ENCODE assay signal across 8 cellular contexts in genomic region chr5:68215208-68215887, GRCh38. TPM values are rescaled to one million over a fixed set of nuclear protein-coding genes. Genes with fewer than 3 reads are reported as not detected.
DNase-seq lines count a peak whose midpoint lies in the region; ATAC-seq and TF ChIP-seq lines count a peak whose summit lies in the region.

TSS of gene PIK3R1 (plus strand) at chr5:68215756. CDS start at chr5:68226676, 10,920 bp downstream.

- peak within 1 kb of the TSS; percentile 97 for H3K27ac Mint-ChIP-seq in activated CD4-positive, alpha-beta T cell treated with anti-CD3 and anti-CD28 coated beads for 36 hours

- peaks cover 7 to 20% (median 12%) of the 10 kb centered on the region in 11 experiments for H3K36me3 ChIP-seq in BLaER1 treated with 17β-estradiol and CSF1 and Interleukin-3, amounts not matched to agents 10 nM and 100 nM

- peak within 1 kb of the TSS; percentile 87 to 97 (median 95) for H3K9ac ChIP-seq in BLaER1 treated with 17β-estradiol and CSF1 and Interleukin-3, amounts not matched to agents 10 nM and 100 nM

- peaks cover 12% of the 10 kb centered on the region for H3K36me3 Mint-ChIP-seq in activated CD4-positive, alpha-beta T cell treated with anti-CD3 and anti-CD28 coated beads for 36 hours (ENCODE audit: low read depth)

- intact Hi-C loops in activated CD4-positive, alpha-beta T cell treated with anti-CD3 and anti-CD28 coated beads for 36 hours (cut with DNase I, micrococcal nuclease), result loop anchor here (1.0 to 10.0 kb wide), 10 partner anchors 24 to 1211 kb away; partner anchors contain the start of gene CCDC125 (in 1 of the 2)

- H4K20me1 ChIP-seq in BLaER1 treated with 17β-estradiol and CSF1 and Interleukin-3, amounts not matched to agents 10 nM and 100 nM, result peaks cover 31 to 47% (median 46%) of the 10 kb centered on the region in 11 experiments

- POLR2A ChIA-PET in activated CD4-positive, alpha-beta T cell treated with anti-CD3 and anti-CD28 coated beads for 36 hours (lab: Charles Lee), result interaction anchor here (0.6 to 2.2 kb wide), 8 partner anchors 9 to 1775 kb away, joined by 3 to 5 read pairs (median 4); no protein-coding TSS in a partner anchor

- H3K27me3 ChIP-seq in BLaER1 treated with 17β-estradiol and CSF1 and Interleukin-3, amounts not matched to agents 10 nM and 100 nM, result no peaks in the 10 kb centered on the region

- no peaks in the 10 kb centered on the region for H3K27me3 Mint-ChIP-seq in activated CD4-positive, alpha-beta T cell treated with anti-CD3 and anti-CD28 coated beads for 36 hours

- peak; percentile 80 to 90 for DNase-seq in NCI-H524 (lab: John Stamatoyannopoulos, UW)
- peak; percentile 96 for DNase-seq in activated CD4-positive, alpha-beta T cell treated with anti-CD3 and anti-CD28 coated beads for 36 hours
- peak; percentile 95 for DNase-seq in choroid plexus epithelial cell (ENCODE audit: low read depth)
- DNase-seq in kidney tubule cell (ENCODE audit: low spot score), result peak; percentile 96
- peak; percentile 74 to 89 for DNase-seq in stimulated activated CD4-positive, alpha-beta T cell treated with anti-CD3 and anti-CD28 coated beads, Interleukin-1b, Interleukin-23, amount 100 ng/mL, for 1 hour (ENCODE audit: low read depth in 2 of 2)

- peaks cover 25 to 36% (median 32%) of the 10 kb centered on the region in 10 experiments for H3K4me1 ChIP-seq in BLaER1 treated with 17β-estradiol and CSF1 and Interleukin-3, amounts not matched to agents 10 nM and 100 nM

- CTCF ChIA-PET in activated CD4-positive, alpha-beta T cell treated with anti-CD3 and anti-CD28 coated beads for 36 hours (lab: Charles Lee), result interaction anchor here (0.6 to 4.3 kb wide), 12 partner anchors 9 to 71 kb away, joined by 3 to 38 read pairs (median 6); no protein-coding TSS in a partner anchor

- peaks cover 20 to 32% (median 26%) of the 10 kb centered on the region in 11 experiments for H3K9me3 ChIP-seq in BLaER1 treated with 17β-estradiol and CSF1 and Interleukin-3, amounts not matched to agents 10 nM and 100 nM (replicated peaks in 1 of 11)

- ATAC-seq in GM19324 (IDR thresholded peaks at IDR 0.05; ENCODE audit: low FRiP score, unreplicated experiment), result peak; percentile 89
- ATAC-seq in HG03460 (IDR thresholded peaks at IDR 0.05; ENCODE audit: unreplicated experiment), result peak; percentile 70
- peak; percentile 85 for ATAC-seq in activated CD4-positive, alpha-beta T cell treated with anti-CD3 and anti-CD28 coated beads for 36 hours

- peak within 1 kb of the TSS; percentile 83 for H3K4me3 Mint-ChIP-seq in activated CD4-positive, alpha-beta T cell treated with anti-CD3 and anti-CD28 coated beads for 36 hours

- peak; percentile 47 for TF ChIP-seq CTCF in choroid plexus epithelial cell (conservative IDR thresholded peaks at IDR 0.05; ENCODE audit: low read depth, low read length)

- peak within 1 kb of the TSS; percentile 80 to 94 (median 89) for H3K4me2 ChIP-seq in BLaER1 treated with 17β-estradiol and CSF1 and Interleukin-3, amounts not matched to agents 10 nM and 100 nM

- peaks cover 45% of the 10 kb centered on the region for H3K4me1 Mint-ChIP-seq in activated CD4-positive, alpha-beta T cell treated with anti-CD3 and anti-CD28 coated beads for 36 hours

- peaks cover 19% of the 10 kb centered on the region for H3K9me3 Mint-ChIP-seq in activated CD4-positive, alpha-beta T cell treated with anti-CD3 and anti-CD28 coated beads for 36 hours (ENCODE audit: low read depth)

- H3K27ac ChIP-seq in BLaER1 treated with 17β-estradiol and CSF1 and Interleukin-3, amounts not matched to agents 10 nM and 100 nM, result peak within 1 kb of the TSS; percentile 90 to 97 (median 93)

- H3K4me3 ChIP-seq in BLaER1 treated with 17β-estradiol and CSF1 and Interleukin-3, amounts not matched to agents 10 nM and 100 nM, result peak within 1 kb of the TSS; percentile 82 to 100 (median 96)
- H3K4me3 ChIP-seq in choroid plexus epithelial cell (ENCODE audit: low read depth, low read length), result peak within 1 kb of the TSS; percentile 93

RNA-seq across cellular contexts. Expression of gene PIK3R1, which starts in this region (rescaled TPM):
- total RNA-seq in activated CD4-positive, alpha-beta T cell treated with anti-CD3 and anti-CD28 coated beads for 36 hours, result 10 to 100 TPM; 40.0 to 49.0 TPM

Comparison
In these comparisons a context has a peak if more than half of its experiments do, and no peak if none do; other contexts are left out.
1. Peak in every context shown above with its lines: DNase-seq, ATAC-seq, H3K4me3 ChIP-seq and H3K27ac ChIP-seq.